ENCODE assay signal across 22 cellular contexts in the genomic region with DNA sequence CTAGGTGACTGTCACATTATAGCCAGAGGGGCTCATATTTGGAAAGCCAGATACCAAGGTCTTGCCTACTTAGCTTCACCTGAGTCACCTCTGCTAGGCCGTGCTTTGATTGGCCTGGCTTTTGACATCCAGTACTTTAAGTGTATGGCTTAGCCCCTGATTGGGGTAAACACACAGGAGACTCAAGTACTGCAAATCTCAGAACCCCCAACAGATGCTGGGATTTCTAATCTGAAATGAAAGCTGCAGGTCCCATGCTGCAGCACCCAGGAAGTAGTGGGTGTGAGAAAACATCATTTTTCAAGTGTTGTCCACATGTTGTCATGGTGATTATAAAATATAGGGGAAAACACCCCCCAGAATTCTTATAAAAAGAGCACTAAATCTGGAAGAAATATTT.
"Had no signal": no experiment of that assay in that cellular context is flagged by ENCODE, and none has a peak within 500 bp of the region (broad histone marks: within the 10 kb centered on the region; RNA-seq: fewer than 3 reads in every experiment).

No MANE protein-coding gene starts in this region.

- H3K27me3 ChIP-seq: adrenal gland had no signal

- H3K27ac Mint-ChIP-seq: activated B cell treated with CpG ODN at 0.5 μM for 24 hours; activated CD4-positive, alpha-beta memory T cell treated with anti-CD3 and anti-CD28 coated beads, Interleukin-2, amount 10 ng/mL, durations not matched to agents 7 days and 5 days; activated CD4-positive, alpha-beta T cell treated with anti-CD3 and anti-CD28 coated beads, Interleukin-2, amount 10 ng/mL, durations not matched to agents 7 days and 5 days; activated naive CD8-positive, alpha-beta T cell treated with anti-CD3 and anti-CD28 coated beads for 36 hours; T-helper 17 cell had no signal

- H3K9me3 ChIP-seq: adrenal gland had no signal

- H3K4me1 Mint-ChIP-seq: activated CD4-positive, alpha-beta memory T cell treated with anti-CD3 and anti-CD28 coated beads, Interleukin-2, amount 10 ng/mL, durations not matched to agents 7 days and 5 days; activated CD4-positive, alpha-beta T cell treated with anti-CD3 and anti-CD28 coated beads, Interleukin-2, amount 10 ng/mL, durations not matched to agents 7 days and 5 days had no signal

- H3K9me3 Mint-ChIP-seq: activated B cell treated with CpG ODN at 0.5 μM for 24 hours; activated CD4-positive, alpha-beta memory T cell treated with anti-CD3 and anti-CD28 coated beads, Interleukin-2, amount 10 ng/mL, durations not matched to agents 7 days and 5 days; activated CD4-positive, alpha-beta T cell treated with anti-CD3 and anti-CD28 coated beads, Interleukin-2, amount 10 ng/mL, durations not matched to agents 7 days and 5 days; activated naive CD8-positive, alpha-beta T cell treated with anti-CD3 and anti-CD28 coated beads for 36 hours had no signal

- H3K36me3 Mint-ChIP-seq: activated naive CD8-positive, alpha-beta T cell treated with anti-CD3 and anti-CD28 coated beads for 36 hours had no signal

- H3K4me1 ChIP-seq: adrenal gland had no signal

- H3K27ac ChIP-seq: adrenal gland had no signal

- H3K4me3 ChIP-seq: adrenal gland had no signal

- H3K4me3 Mint-ChIP-seq: activated B cell treated with CpG ODN at 0.5 μM for 24 hours; activated CD4-positive, alpha-beta memory T cell treated with anti-CD3 and anti-CD28 coated beads, Interleukin-2, amount 10 ng/mL, durations not matched to agents 7 days and 5 days; activated CD4-positive, alpha-beta T cell treated with anti-CD3 and anti-CD28 coated beads, Interleukin-2, amount 10 ng/mL, durations not matched to agents 7 days and 5 days; activated naive CD8-positive, alpha-beta T cell treated with anti-CD3 and anti-CD28 coated beads for 36 hours; T-helper 17 cell had no signal

- DNase-seq: activated B cell treated with CpG ODN at 0.5 μM for 24 hours; activated CD4-positive, alpha-beta memory T cell treated with anti-CD3 and anti-CD28 coated beads, Interleukin-2, amount 10 ng/mL, durations not matched to agents 7 days and 5 days; activated CD4-positive, alpha-beta T cell treated with anti-CD3 and anti-CD28 coated beads for 1 hour; activated CD4-positive, alpha-beta T cell treated with anti-CD3 and anti-CD28 coated beads, Interleukin-2, amount 10 ng/mL, durations not matched to agents 7 days and 5 days; activated CD8-positive, alpha-beta memory T cell treated with anti-CD3 and anti-CD28 coated beads, Interleukin-2, amount 50 U/mL, for 48 hours; activated effector memory CD4-positive, alpha-beta T cell treated with Interleukin-2 at 50 U/mL for 16 hours; activated naive CD4-positive, alpha-beta T cell; activated naive CD8-positive, alpha-beta T cell treated with anti-CD3 and anti-CD28 coated beads for 36 hours; activated T-cell treated with anti-CD3 and anti-CD28 coated beads, Interleukin-2, amount 50 U/mL, for 1 hour; adrenal gland; anterior cingulate cortex; cerebellar nuclear complex; Karpas-422; MM.1S; NCI-H1105; NCI-H1436; NCI-H1694 treated with DMSO at 0.1 percent for 48 hours; NCI-H2029 treated with DMSO at 0.1 percent for 48 hours; NCI-H446; SIG-M5; T-helper 17 cell; T-helper 9 cell had no signal

- ATAC-seq: T-helper 17 cell had no signal

- H3K36me3 ChIP-seq: adrenal gland had no signal
